In genomic region chr1:35243681-35244080, GRCh38 we compare ENCODE assay signal across 13 cellular contexts. TPM values are rescaled to one million over a fixed set of nuclear protein-coding genes. Genes with fewer than 3 reads are reported as not detected.
DNase-seq lines count a peak whose midpoint lies in the region; ATAC-seq and TF ChIP-seq lines count a peak whose summit lies in the region.
"Had no signal": no experiment of that assay in that cellular context is flagged by ENCODE, and none has a peak within 500 bp of the region (broad histone marks: within the 10 kb centered on the region; RNA-seq: fewer than 3 reads in every experiment).

No MANE protein-coding gene starts in this region.

- H3K9me3 Mint-ChIP-seq in MCF 10A (ENCODE audit: unreplicated experiment) (peaks cover 3% of the 10 kb centered on the region), H9 (no peaks in the 10 kb centered on the region; a peak in 1 of 5 replicates)

- POLR2A ChIA-PET in MCF 10A (lab: Yijun Ruan, JAX) = no interaction called here

- H3K23ac ChIP-seq in H9 (ENCODE audit: insufficient read length, low read depth, low read length) = no peak overlapping the region

- no peaks in the 10 kb centered on the region for H3K27me3 Mint-ChIP-seq in MCF 10A (ENCODE audit: insufficient read depth, unreplicated experiment)
- H3K27me3 Mint-ChIP-seq in H9 (ENCODE audit: low read depth) = no peaks in the 10 kb centered on the region
- H3K27me3 Mint-ChIP-seq: activated CD4-positive, alpha-beta T cell treated with anti-CD3 and anti-CD28 coated beads for 36 hours had no signal

- H3K27ac Mint-ChIP-seq in MCF 10A (ENCODE audit: low read depth, unreplicated experiment) (no peak overlapping the region), H9 (no peak overlapping the region)
- H3K27ac Mint-ChIP-seq: activated CD4-positive, alpha-beta T cell treated with anti-CD3 and anti-CD28 coated beads for 36 hours had no signal

- no peak overlapping the region for H3K4ac ChIP-seq in H9 (ENCODE audit: low read depth, low read length)

- no peak overlapping the region for H2BK120ac ChIP-seq in H9 (ENCODE audit: low read depth, low read length, poor library complexity, severe bottlenecking)

- CTCF ChIA-PET in MCF 10A (lab: Yijun Ruan, JAX) = no interaction called here

- H2BK15ac ChIP-seq in H9 (ENCODE audit: low read depth, low read length) = no peak overlapping the region

- H4K8ac ChIP-seq in H9 (replicated peaks; ENCODE audit: insufficient read length, low read depth, low read length) = no peak overlapping the region

- H3K56ac ChIP-seq in H9 (ENCODE audit: insufficient read length, low read depth, low read length) = no peak overlapping the region

- no peak overlapping the region for H3K4me2 ChIP-seq in H9 (ENCODE audit: insufficient read depth, insufficient read length, low read length)

- no peaks in the 10 kb centered on the region for H3K4me1 Mint-ChIP-seq in MCF 10A (ENCODE audit: insufficient read depth, unreplicated experiment)
- no peaks in the 10 kb centered on the region for H3K4me1 Mint-ChIP-seq in H9
- H3K4me1 Mint-ChIP-seq: activated CD4-positive, alpha-beta T cell treated with anti-CD3 and anti-CD28 coated beads for 36 hours had no signal

- no peaks in the 10 kb centered on the region for H4K20me1 ChIP-seq in H9 (ENCODE audit: control insufficient read depth, insufficient read depth, insufficient read length)

- H3K9ac ChIP-seq in H9 (ENCODE audit: extremely low read depth, insufficient read length, low read length) = no peak overlapping the region

- no peaks in the 10 kb centered on the region for H3K36me3 ChIP-seq in breast epithelium
- H3K36me3 ChIP-seq in upper lobe of right lung = no peaks in the 10 kb centered on the region
- H3K36me3 ChIP-seq: cardiac muscle cell, upper lobe of left lung had no signal

- no peaks in the 10 kb centered on the region for H3K79me2 ChIP-seq in H9 (ENCODE audit: insufficient read depth, low read length)

- H3T11ph ChIP-seq in H9 (ENCODE audit: low read length) = no peak overlapping the region

- H3K4me3 ChIP-seq in breast epithelium = no peak overlapping the region
- H3K4me3 ChIP-seq in epithelial cell of esophagus (ENCODE audit: low read length) = no peak overlapping the region
- H3K4me3 ChIP-seq in upper lobe of right lung = no peak overlapping the region
- H3K4me3 ChIP-seq: cardiac muscle cell, upper lobe of left lung had no signal

- TF ChIP-seq CTCF in MCF 10A (IDR thresholded peaks at IDR 0.05; ENCODE audit: unreplicated experiment) = no peak
- no peak for TF ChIP-seq CTCF in breast epithelium (IDR thresholded peaks at IDR 0.05)
- TF ChIP-seq CTCF in epithelial cell of esophagus (IDR thresholded peaks at IDR 0.05; ENCODE audit: insufficient read depth, low read depth, low read length, missing control alignments) = no peak
- no peak for TF ChIP-seq CTCF in upper lobe of right lung (IDR thresholded peaks at IDR 0.05)
- no peak for TF ChIP-seq CTCF in H9 (conservative IDR thresholded peaks at IDR 0.05)
- TF ChIP-seq CTCF in GM20000 (IDR thresholded peaks at IDR 0.05; ENCODE audit: extremely low read depth, missing control alignments) = no peak

- H3K36me3 Mint-ChIP-seq in MCF 10A (ENCODE audit: insufficient read depth, unreplicated experiment) = no peaks in the 10 kb centered on the region
- H3K36me3 Mint-ChIP-seq in H9 (ENCODE audit: insufficient read depth in 1 of 3, low read depth in 3 of 3) = peaks cover 0 to 1% (median 0%) of the 10 kb centered on the region in 3 experiments; a peak in 1 of 7 replicates

- no peak overlapping the region; the same call in 1 of the 2 replicates for H3K14ac ChIP-seq in H9 (ENCODE audit: insufficient read depth, low read length)

- no peaks in the 10 kb centered on the region for H3K9me3 ChIP-seq in breast epithelium
- H3K9me3 ChIP-seq in upper lobe of right lung = no peaks in the 10 kb centered on the region
- H3K9me3 ChIP-seq in H9 (ENCODE audit: control insufficient read depth, low read depth, low read length) = no peaks in the 10 kb centered on the region
- H3K9me3 ChIP-seq: upper lobe of left lung had no signal

- H3K4me1 ChIP-seq in breast epithelium (no peaks in the 10 kb centered on the region), upper lobe of right lung (no peaks in the 10 kb centered on the region), H9 (ENCODE audit: insufficient read depth, low read length) (no peaks in the 10 kb centered on the region)
- H3K4me1 ChIP-seq: upper lobe of left lung had no signal

- BruUV-seq in MCF 10A (replicated peaks; lab: Mats Ljungman, UMichigan) = no TSS peak

- intact Hi-C loops in MCF 10A (cut with micrococcal nuclease) (no loop called here), breast epithelium (cut with DNase I; ENCODE audit: low total_unique reads) (no loop called here), upper lobe of right lung (cut with DNase I) (no loop called here)

- H2BK5ac ChIP-seq in H9 (ENCODE audit: insufficient read length, low read length) = no peak overlapping the region

- H3K23me2 ChIP-seq in H9 (ENCODE audit: insufficient read length, low read depth, low read length, poor library complexity, severe bottlenecking) = no peaks in the 10 kb centered on the region

- no peak overlapping the region for H2BK20ac ChIP-seq in H9 (ENCODE audit: low read depth, low read length, poor library complexity, severe bottlenecking)

- no peak overlapping the region for H4K5ac ChIP-seq in H9 (ENCODE audit: insufficient read length, low read depth, low read length)

- no peak for TF ChIP-seq POLR2A in breast epithelium (IDR thresholded peaks at IDR 0.05)

- no peak overlapping the region for H2AFZ ChIP-seq in H9 (ENCODE audit: low read length)

- no CpG with 5 or more reads among the region's 1 CpG for WGBS in H9 (ENCODE audit: extremely low coverage, insufficient read length, low lambda C conversion rate)

- no peak overlapping the region for H3K4me3 Mint-ChIP-seq in MCF 10A (ENCODE audit: unreplicated experiment)
- H3K4me3 Mint-ChIP-seq in H9 = no peak overlapping the region
- H3K4me3 Mint-ChIP-seq: activated CD4-positive, alpha-beta T cell treated with anti-CD3 and anti-CD28 coated beads for 36 hours had no signal

- DNase-seq in MCF 10A (ENCODE audit: unreplicated experiment) = peak; percentile 5
- no peak for DNase-seq in breast epithelium (ENCODE audit: low spot score in 2 of 2)
- DNase-seq in NOMO-1 treated with DMSO at 0.1 percent for 48 hours (lab: John Stamatoyannopoulos, UW; ENCODE audit: unreplicated experiment) = peak; percentile 68
- peak; percentile 36 for DNase-seq in epithelial cell of esophagus (ENCODE audit: low read depth)
- DNase-seq in upper lobe of right lung = no peak
- DNase-seq in H9 = no peak
- no peak for DNase-seq in GM20000 (ENCODE audit: low spot score)
- DNase-seq: activated CD4-positive, alpha-beta T cell treated with anti-CD3 and anti-CD28 coated beads for 36 hours; erythroblast; NCI-H1694; upper lobe of left lung had no signal

- no peaks in the 10 kb centered on the region for H3K27me3 ChIP-seq in breast epithelium
- H3K27me3 ChIP-seq in upper lobe of right lung = no peaks in the 10 kb centered on the region
- no peaks in the 10 kb centered on the region for H3K27me3 ChIP-seq in H9 (ENCODE audit: insufficient read depth, low read length)
- H3K27me3 ChIP-seq: cardiac muscle cell, upper lobe of left lung had no signal

- H2AK5ac ChIP-seq in H9 (ENCODE audit: insufficient read length, low read length) = no peak overlapping the region

- H3K18ac ChIP-seq in H9 (ENCODE audit: insufficient read length, low read depth, low read length) = no peak overlapping the region

- peak; percentile 49 for ATAC-seq in upper lobe of right lung
- ATAC-seq in HG03439 (IDR thresholded peaks at IDR 0.05; ENCODE audit: unreplicated experiment) = no peak
- ATAC-seq: activated CD4-positive, alpha-beta T cell treated with anti-CD3 and anti-CD28 coated beads for 36 hours had no signal

- H3K79me1 ChIP-seq in H9 (ENCODE audit: insufficient read depth, low read depth, low read length, poor library complexity, severe bottlenecking) = no peaks in the 10 kb centered on the region

- no peak overlapping the region for H4K91ac ChIP-seq in H9 (ENCODE audit: insufficient read length, low read depth, low read length)

- H2BK12ac ChIP-seq in H9 (ENCODE audit: insufficient read length, low read depth, low read length) = no peak overlapping the region

- no peak overlapping the region for H3K27ac ChIP-seq in breast epithelium
- H3K27ac ChIP-seq in upper lobe of right lung = no peak overlapping the region
- H3K27ac ChIP-seq in H9 (ENCODE audit: insufficient read length, low read depth, low read length) = no peak overlapping the region
- H3K27ac ChIP-seq: cardiac muscle cell, upper lobe of left lung had no signal

RNA-seq across cellular contexts. Expression of gene ZMYM4, which starts 24.8 kb away (rescaled TPM):
- total RNA-seq in MCF 10A (2022) (62.0 and 70.1 TPM in 2 replicates), breast epithelium (10 to 100 TPM; 47.2 to 71.1 (median 47.8) TPM), upper lobe of right lung (48.1 TPM), H9 (2021) (66.0 and 66.9 TPM in 2 replicates)

RNA-seq across cellular contexts. Expression of gene SFPQ, which starts 50.7 kb away (rescaled TPM):
- total RNA-seq in MCF 10A (2022) = 275 and 314 TPM in 2 replicates
- total RNA-seq in breast epithelium = 100 to 1,000 TPM; 249 to 314 (median 269) TPM
- 170 TPM for total RNA-seq in upper lobe of right lung
- total RNA-seq in H9 (2021) = 547 and 573 TPM in 2 replicates

Comparison
In these comparisons a context has a peak if more than half of its experiments do, and no peak if none do; other contexts are left out.
1. DNase-seq: peak in MCF 10A (single experiment), NOMO-1 treated with DMSO at 0.1 percent for 48 hours (single experiment) and epithelial cell of esophagus (single experiment); none in breast epithelium (0 of 2), upper lobe of right lung (single experiment), H9 (single experiment) and GM20000 (single experiment).